Comparison of ENCODE assay signal across 1 cellular context in the genomic region with DNA sequence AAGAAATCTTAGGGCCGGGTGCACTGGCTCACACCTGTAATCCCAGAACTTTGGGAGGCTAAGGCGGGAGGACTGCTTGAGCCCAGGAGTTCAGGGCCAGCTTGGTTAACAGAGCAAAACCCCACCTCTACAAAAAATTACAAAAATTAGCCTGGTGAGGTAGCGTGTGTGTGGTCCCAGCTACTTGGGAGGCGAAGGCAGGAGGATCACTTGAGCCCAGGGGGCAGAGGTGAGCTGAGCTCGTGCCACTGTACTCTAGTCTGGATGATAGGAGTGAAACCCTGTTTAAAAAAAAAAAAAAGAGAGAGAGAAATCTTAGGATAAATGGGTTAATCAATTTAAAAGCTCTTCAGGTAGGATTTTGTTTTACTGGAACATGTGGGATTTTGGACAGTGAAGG.
TF ChIP-seq lines count a peak whose summit lies in the region.

No MANE protein-coding gene starts in this region.

TF ChIP-seq in GM23338, 12 proteins besides CTCF, POLR2A, EP300 and RAD21:
- TF ChIP-seq, protein P1, sequence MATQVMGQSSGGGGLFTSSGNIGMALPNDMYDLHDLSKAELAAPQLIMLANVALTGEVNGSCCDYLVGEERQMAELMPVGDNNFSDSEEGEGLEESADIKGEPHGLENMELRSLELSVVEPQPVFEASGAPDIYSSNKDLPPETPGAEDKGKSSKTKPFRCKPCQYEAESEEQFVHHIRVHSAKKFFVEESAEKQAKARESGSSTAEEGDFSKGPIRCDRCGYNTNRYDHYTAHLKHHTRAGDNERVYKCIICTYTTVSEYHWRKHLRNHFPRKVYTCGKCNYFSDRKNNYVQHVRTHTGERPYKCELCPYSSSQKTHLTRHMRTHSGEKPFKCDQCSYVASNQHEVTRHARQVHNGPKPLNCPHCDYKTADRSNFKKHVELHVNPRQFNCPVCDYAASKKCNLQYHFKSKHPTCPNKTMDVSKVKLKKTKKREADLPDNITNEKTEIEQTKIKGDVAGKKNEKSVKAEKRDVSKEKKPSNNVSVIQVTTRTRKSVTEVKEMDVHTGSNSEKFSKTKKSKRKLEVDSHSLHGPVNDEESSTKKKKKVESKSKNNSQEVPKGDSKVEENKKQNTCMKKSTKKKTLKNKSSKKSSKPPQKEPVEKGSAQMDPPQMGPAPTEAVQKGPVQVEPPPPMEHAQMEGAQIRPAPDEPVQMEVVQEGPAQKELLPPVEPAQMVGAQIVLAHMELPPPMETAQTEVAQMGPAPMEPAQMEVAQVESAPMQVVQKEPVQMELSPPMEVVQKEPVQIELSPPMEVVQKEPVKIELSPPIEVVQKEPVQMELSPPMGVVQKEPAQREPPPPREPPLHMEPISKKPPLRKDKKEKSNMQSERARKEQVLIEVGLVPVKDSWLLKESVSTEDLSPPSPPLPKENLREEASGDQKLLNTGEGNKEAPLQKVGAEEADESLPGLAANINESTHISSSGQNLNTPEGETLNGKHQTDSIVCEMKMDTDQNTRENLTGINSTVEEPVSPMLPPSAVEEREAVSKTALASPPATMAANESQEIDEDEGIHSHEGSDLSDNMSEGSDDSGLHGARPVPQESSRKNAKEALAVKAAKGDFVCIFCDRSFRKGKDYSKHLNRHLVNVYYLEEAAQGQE (IDR thresholded peaks at IDR 0.05; ENCODE audit: unreplicated experiment): no peak
- no peak for TF ChIP-seq STAT1 (IDR thresholded peaks at IDR 0.05; ENCODE audit: unreplicated experiment)
- no peak for TF ChIP-seq EZH2 (IDR thresholded peaks at IDR 0.05; ENCODE audit: low read depth, unreplicated experiment)
- no peak for TF ChIP-seq EZH2phosphoT487 (IDR thresholded peaks at IDR 0.05; ENCODE audit: unreplicated experiment)
- TF ChIP-seq NANOG (IDR thresholded peaks at IDR 0.05; ENCODE audit: borderline replicate concordance): no peak
